8 cellular contexts compared by ENCODE assay signal in genomic region chr2:71129891-71130324, GRCh38. TPM values are rescaled to one million over a fixed set of nuclear protein-coding genes. Genes with fewer than 3 reads are reported as not detected.
DNase-seq lines count a peak whose midpoint lies in the region; ATAC-seq and TF ChIP-seq lines count a peak whose summit lies in the region.

Gene MCEE, minus strand, starts transcription at chr2:71130229. Its CDS starts 10 bp downstream, at chr2:71130219.

- TF ChIP-seq CTCF in KMS-11 (conservative IDR thresholded peaks at IDR 0.05; ENCODE audit: low read depth, low read length) (no peak), foreskin fibroblast (IDR thresholded peaks at IDR 0.05; ENCODE audit: low read depth, low read length) (no peak), thoracic aorta (IDR thresholded peaks at IDR 0.05) (no peak)

- ATAC-seq in GM21825 (IDR thresholded peaks at IDR 0.05; ENCODE audit: unreplicated experiment) (peak; percentile 81), thoracic aorta (ENCODE audit: insufficient number of reproducible peaks, low FRiP score, low read depth) (peak; percentile 96)

- peak within 1 kb of the TSS; percentile 75 for H2AFZ ChIP-seq in KMS-11 (ENCODE audit: low read depth)

- peak within 1 kb of the TSS; percentile 77 for H3K4me2 ChIP-seq in KMS-11

- H4K20me1 ChIP-seq in KMS-11 (ENCODE audit: insufficient read depth), result no peaks in the 10 kb centered on the region

- H3K79me2 ChIP-seq in KMS-11 (ENCODE audit: insufficient read depth, low read depth), result peaks cover 56% of the 10 kb centered on the region

- H3K27ac ChIP-seq in KMS-11 (peak within 1 kb of the TSS; percentile 73), thoracic aorta (peak within 1 kb of the TSS; percentile 94 to 96)

- DNase-seq in EH (ENCODE audit: low read depth), result peak; percentile 88
- DNase-seq in RPMI7951 (ENCODE audit: low read depth), result peak; percentile 84
- DNase-seq in activated T-helper 9 cell treated with anti-CD3 and anti-CD28 coated beads, Interleukin-2, amount 50 U/mL, for 16 hours (ENCODE audit: low read depth), result peak; percentile 82
- DNase-seq in foreskin fibroblast, result peak; percentile 77 to 92
- peak in 46 of 56 donors; percentile 69 to 97 (median 91) for DNase-seq in nucleus accumbens (lab: John Stamatoyannopoulos, UW)
- peak; percentile 72 for DNase-seq in thoracic aorta (ENCODE audit: low spot score)

- H3K4me1 ChIP-seq in KMS-11 (ENCODE audit: low read depth, poor library complexity, severe bottlenecking) (peaks cover 27% of the 10 kb centered on the region), thoracic aorta (ENCODE audit: control insufficient read depth in 1 of 2, low read depth in 2 of 2) (peaks cover 25 to 37% of the 10 kb centered on the region in 2 donors)

- peak within 1 kb of the TSS; percentile 83 for H3K9ac ChIP-seq in KMS-11

- H3K9me3 ChIP-seq in thoracic aorta, result no peaks in the 10 kb centered on the region

- H3K36me3 ChIP-seq in KMS-11 (ENCODE audit: insufficient read depth) (peaks cover 10% of the 10 kb centered on the region; the same call in 1 of the 2 replicates), thoracic aorta (peaks cover 11% of the 10 kb centered on the region)

- no peak within 1 kb of the TSS for H3K4me3 ChIP-seq in KMS-11 (IDR thresholded peaks at IDR 0.05; ENCODE audit: insufficient read depth, low read depth, low read length)
- H3K4me3 ChIP-seq in foreskin fibroblast (ENCODE audit: low read depth in 1 of 2, low read length in 2 of 2), result peak within 1 kb of the TSS; percentile 85 to 100
- peak within 1 kb of the TSS; percentile 98 for H3K4me3 ChIP-seq in thoracic aorta

- H3K27me3 ChIP-seq in KMS-11 (ENCODE audit: insufficient read depth, low read depth) (no peaks in the 10 kb centered on the region), thoracic aorta (replicated peaks; ENCODE audit: insufficient read depth) (no peaks in the 10 kb centered on the region)

RNA-seq across cellular contexts. Expression of gene MCEE, which starts in this region (rescaled TPM):
- total RNA-seq in RPMI7951 (2014; rRNA removed; shearing (Covaris generic)), result 20.2 and 28.6 TPM in 2 replicates
- total RNA-seq in thoracic aorta, result 10 to 100 TPM in 1 of 2 donors, 1 to 10 TPM in 1; 5.8 to 10.6 TPM
